Comparison of ENCODE assay signal across 8 cellular contexts in genomic region chr3:167032267-167032876, GRCh38.
DNase-seq lines count a peak whose midpoint lies in the region; ATAC-seq and TF ChIP-seq lines count a peak whose summit lies in the region.

No MANE protein-coding gene starts in this region.

- DNase-seq in DMS153 treated with DMSO at 0.1 percent for 48 hours (lab: John Stamatoyannopoulos, UW; ENCODE audit: unreplicated experiment): peak; percentile 43
- DNase-seq in Karpas-422: peak; percentile 78
- DNase-seq in RWPE1 (ENCODE audit: low spot score): peak; percentile 16
- peak; percentile 30 for DNase-seq in globus pallidus (ENCODE audit: low spot score)
- DNase-seq in upper lobe of left lung: no peak
- no peak for DNase-seq in stimulated activated CD4-positive, alpha-beta T cell treated with anti-CD3 and anti-CD28 coated beads, Interleukin-12 subunit alpha, Interleukin-12 subunit beta, amount 100 ng/mL, for 4 hours

- H3K4me1 ChIP-seq in Karpas-422 (ENCODE audit: low read length) (no peaks in the 10 kb centered on the region), upper lobe of left lung (no peaks in the 10 kb centered on the region)

- TF ChIP-seq POLR2A in upper lobe of left lung (IDR thresholded peaks at IDR 0.05): no peak

- no peaks in the 10 kb centered on the region for H4K20me1 ChIP-seq in Karpas-422 (ENCODE audit: insufficient read depth, low read depth, low read length)

- H3K9me2 ChIP-seq in Karpas-422 (replicated peaks; ENCODE audit: insufficient read depth, low read length): no peaks in the 10 kb centered on the region

- no peak overlapping the region for H3K9ac ChIP-seq in Karpas-422 (ENCODE audit: low read length)

- ATAC-seq in upper lobe of left lung (ENCODE audit: low FRiP score in 2 of 2): peak; percentile 37 to 56
- no peak for ATAC-seq in GM19023 (IDR thresholded peaks at IDR 0.05; ENCODE audit: unreplicated experiment)
- ATAC-seq in GM21619 (IDR thresholded peaks at IDR 0.05; ENCODE audit: unreplicated experiment): no peak

- POLR2A ChIA-PET in RWPE1 (lab: Yijun Ruan, JAX; ENCODE audit: low non-redundant PET): no interaction called here

- H3K27me3 ChIP-seq in Karpas-422 (ENCODE audit: low read length) (no peaks in the 10 kb centered on the region), upper lobe of left lung (no peaks in the 10 kb centered on the region)

- no peaks in the 10 kb centered on the region for H3K9me3 ChIP-seq in Karpas-422 (ENCODE audit: low read length)
- no peaks in the 10 kb centered on the region for H3K9me3 ChIP-seq in upper lobe of left lung

- H3K27ac ChIP-seq in Karpas-422 (ENCODE audit: low read length): no peak overlapping the region
- no peak overlapping the region for H3K27ac ChIP-seq in RWPE1
- H3K27ac ChIP-seq in upper lobe of left lung: no peak overlapping the region

- no peaks in the 10 kb centered on the region for H3K36me3 ChIP-seq in Karpas-422 (ENCODE audit: insufficient read depth, low read length)
- no peaks in the 10 kb centered on the region for H3K36me3 ChIP-seq in upper lobe of left lung

- WGBS in upper lobe of left lung, 2 donors: 19 to 24% methylated on average over 5 of the region's 5 CpGs

- TF ChIP-seq EP300 in upper lobe of left lung (IDR thresholded peaks at IDR 0.05): no peak

- H3K4me3 ChIP-seq in Karpas-422 (ENCODE audit: low read length) (no peak overlapping the region), upper lobe of left lung (no peak overlapping the region)

- no peak overlapping the region for H3K4me2 ChIP-seq in Karpas-422 (ENCODE audit: low read depth, low read length, poor library complexity, severe bottlenecking)

- H3K79me2 ChIP-seq in Karpas-422 (ENCODE audit: low read length): no peaks in the 10 kb centered on the region

- H2AFZ ChIP-seq in Karpas-422 (ENCODE audit: low read length): no peak overlapping the region

- CTCF ChIA-PET in RWPE1 (lab: Yijun Ruan, JAX): interaction anchor here (0.6 to 1.1 kb wide), 6 partner anchors 17 to 1804 kb away, joined by 3 to 5 read pairs (median 4); no protein-coding TSS in a partner anchor

- TF ChIP-seq CTCF in RWPE1 (conservative IDR thresholded peaks at IDR 0.05; ENCODE audit: low read depth) (peak; percentile 47), upper lobe of left lung (IDR thresholded peaks at IDR 0.05) (peak in 3 of 6 experiments; percentile 40 to 53 (median 44))

Comparison
In these comparisons a context has a peak if more than half of its experiments do, and no peak if none do; other contexts are left out.
1. DNase-seq: peak in DMS153 treated with DMSO at 0.1 percent for 48 hours (single experiment), Karpas-422 (single experiment), RWPE1 (single experiment) and globus pallidus (single experiment); none in upper lobe of left lung (0 of 2) and stimulated activated CD4-positive, alpha-beta T cell treated with anti-CD3 and anti-CD28 coated beads, Interleukin-12 subunit alpha, Interleukin-12 subunit beta, amount 100 ng/mL, for 4 hours (single experiment).
2. ATAC-seq: peak in upper lobe of left lung (2 of 2); none in GM19023 (single experiment) and GM21619 (single experiment).